18 cellular contexts compared by ENCODE assay signal in genomic region chr5:137199966-137200365, GRCh38.
DNase-seq lines count a peak whose midpoint lies in the region; FAIRE-seq and TF ChIP-seq lines count a peak whose summit lies in the region.
"Had no signal": no experiment of that assay in that cellular context is flagged by ENCODE, and none has a peak within 500 bp of the region (broad histone marks: within the 10 kb centered on the region; RNA-seq: fewer than 3 reads in every experiment).

No MANE protein-coding gene starts in this region.

- H3K27me3 ChIP-seq in PC-9 (ENCODE audit: insufficient read depth, low read depth) (no peaks in the 10 kb centered on the region), smooth muscle cell (ENCODE audit: low read depth) (no peaks in the 10 kb centered on the region)
- H3K27me3 ChIP-seq: BE2C, esophagus muscularis mucosa, Peyer's patch had no signal

- H3K4me2 ChIP-seq in PC-9 (no peak overlapping the region), smooth muscle cell (no peak overlapping the region)

- DNase-seq in NCI-H82 (lab: John Stamatoyannopoulos, UW) (peak; percentile 24), NCI-H82 treated with DMSO at 0.1 percent for 48 hours (lab: John Stamatoyannopoulos, UW; ENCODE audit: unreplicated experiment) (no peak), PC-9 (no peak), fibroblast of mammary gland (ENCODE audit: low read depth) (peak; percentile 81), smooth muscle cell (lab: John Stamatoyannopoulos, UW; ENCODE audit: unreplicated experiment) (no peak), GM12892 (ENCODE audit: insufficient read length) (no peak), CD1c-positive myeloid dendritic cell (ENCODE audit: extremely low spot score) (no peak), H54 (ENCODE audit: insufficient read length, low spot score) (no peak)
- DNase-seq: activated CD4-positive, alpha-beta memory T cell treated with anti-CD3 and anti-CD28 coated beads, Interleukin-2, amount 10 ng/mL, durations not matched to agents 7 days and 5 days; BE2C; cerebellar nuclear complex; NCI-H2227 treated with DMSO at 0.1 percent for 48 hours; Peyer's patch; retina; stimulated activated naive CD8-positive, alpha-beta T cell treated with anti-CD3 and anti-CD28 coated beads, Interleukin-15, Interleukin-2, amounts not matched to agents 100 U/mL and 50 U/mL, for 24 hours; T-helper 9 cell had no signal

- WGBS in smooth muscle cell (ENCODE audit: low lambda C conversion rate), result 59% methylated on average over 3 of the region's 3 CpGs

- TF ChIP-seq CTCF in PC-9 (conservative IDR thresholded peaks at IDR 0.05) (0 out of 2 replicates have a peak, but pooled peaks have one; percentile 13), fibroblast of mammary gland (conservative IDR thresholded peaks at IDR 0.05; ENCODE audit: control insufficient read depth, insufficient read depth, low read depth, low read length) (peak; percentile 33), smooth muscle cell (IDR thresholded peaks at IDR 0.05; ENCODE audit: borderline replicate concordance, insufficient read depth, poor library complexity, severe bottlenecking) (no peak)

- H3K4me3 ChIP-seq in PC-9 (no peak overlapping the region), fibroblast of mammary gland (ENCODE audit: control insufficient read depth, low read depth, low read length) (no peak overlapping the region), smooth muscle cell (no peak overlapping the region)
- H3K4me3 ChIP-seq: esophagus muscularis mucosa, Peyer's patch had no signal

- H2AFZ ChIP-seq in PC-9, result no peak overlapping the region
- H2AFZ ChIP-seq in smooth muscle cell (ENCODE audit: low read depth), result no peak overlapping the region

- no peaks in the 10 kb centered on the region for H3F3A ChIP-seq in PC-9 (ENCODE audit: insufficient read depth, low read depth)
- H3F3A ChIP-seq in smooth muscle cell (ENCODE audit: low read depth), result no peaks in the 10 kb centered on the region

- intact Hi-C loops in PC-9 (cut with micrococcal nuclease; ENCODE audit: unreplicated experiment), result no loop called here

- H3K79me2 ChIP-seq in PC-9 (ENCODE audit: low read depth), result no peaks in the 10 kb centered on the region
- no peaks in the 10 kb centered on the region for H3K79me2 ChIP-seq in smooth muscle cell (ENCODE audit: low read depth)

- H3K27ac ChIP-seq in PC-9 (no peak overlapping the region), smooth muscle cell (ENCODE audit: low read depth) (peak overlapping the region; percentile 32)
- H3K27ac ChIP-seq: esophagus muscularis mucosa, Peyer's patch had no signal

- no TSS peak for BruUV-seq in PC-9 (replicated peaks; lab: Mats Ljungman, UMichigan)

- H3K9me2 ChIP-seq in PC-9 (ENCODE audit: insufficient read depth), result 0 out of 2 replicates have a peak, but pooled peaks cover 2% of the 10 kb centered on the region

- H3K4me1 ChIP-seq in PC-9 (replicated peaks; ENCODE audit: insufficient read depth), result no peaks in the 10 kb centered on the region
- H3K4me1 ChIP-seq in smooth muscle cell (ENCODE audit: low read depth), result peaks cover 20% of the 10 kb centered on the region
- H3K4me1 ChIP-seq: BE2C, esophagus muscularis mucosa, Peyer's patch had no signal

- no peak overlapping the region for H3K9ac ChIP-seq in smooth muscle cell (ENCODE audit: low read depth)

- H4K20me1 ChIP-seq in PC-9 (ENCODE audit: insufficient read depth) (no peaks in the 10 kb centered on the region), smooth muscle cell (ENCODE audit: low read depth) (no peaks in the 10 kb centered on the region)

- H3K9me3 ChIP-seq in PC-9 (ENCODE audit: insufficient read depth, low read depth) (no peaks in the 10 kb centered on the region), smooth muscle cell (replicated peaks; ENCODE audit: low read depth) (no peaks in the 10 kb centered on the region)
- H3K9me3 ChIP-seq: BE2C, esophagus muscularis mucosa, Peyer's patch had no signal

- CTCF ChIA-PET in PC-9 (lab: Charles Lee), result no interaction called here

- H3K36me3 ChIP-seq in PC-9 (ENCODE audit: low read depth) (no peaks in the 10 kb centered on the region), smooth muscle cell (ENCODE audit: low read depth) (no peaks in the 10 kb centered on the region)
- H3K36me3 ChIP-seq: BE2C, esophagus muscularis mucosa, Peyer's patch had no signal

- POLR2A ChIA-PET in PC-9 (lab: Charles Lee; ENCODE audit: unreplicated experiment), result no interaction called here

- FAIRE-seq in GM12892 (lab: Jason Lieb, UNC) (no peak), H54 (lab: Jason Lieb, UNC) (no peak)
- FAIRE-seq: G401.6 had no signal

- TF ChIP-seq POLR2A in GM12892 (IDR thresholded peaks at IDR 0.05; ENCODE audit: low read depth, low read length), result no peak
- no peak for TF ChIP-seq POLR2A in H54 (IDR thresholded peaks at IDR 0.05; ENCODE audit: low read depth, low read length)

Comparison
In these comparisons a context has a peak if more than half of its experiments do, and no peak if none do; other contexts are left out.
1. DNase-seq: peak in NCI-H82 (single experiment) and fibroblast of mammary gland (single experiment); none in NCI-H82 treated with DMSO at 0.1 percent for 48 hours (single experiment), PC-9 (0 of 2), smooth muscle cell (single experiment), GM12892 (single experiment), CD1c-positive myeloid dendritic cell (single experiment) and H54 (single experiment).